18 cellular contexts compared by ENCODE assay signal in the genomic region with DNA sequence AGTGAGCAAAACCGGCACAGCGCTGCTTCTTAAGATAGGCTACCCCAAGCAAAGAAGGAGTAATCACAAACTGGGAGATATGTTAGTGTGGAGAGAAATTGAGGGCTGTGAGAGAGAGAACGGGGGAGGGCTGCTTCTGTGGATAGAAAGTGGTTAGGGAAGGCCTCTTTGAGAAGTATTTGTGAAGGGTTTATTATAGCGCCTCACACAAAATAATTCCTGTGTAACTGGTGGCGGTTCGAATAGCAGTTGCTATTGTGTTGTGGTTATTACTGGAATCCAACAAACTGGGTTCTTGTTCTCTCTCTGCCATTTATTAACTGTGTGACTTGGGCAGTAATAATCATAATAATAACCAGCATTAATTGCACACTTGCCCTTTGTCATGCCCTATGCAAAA. TPM values are rescaled to one million over a fixed set of nuclear protein-coding genes. Genes with fewer than 3 reads are reported as not detected.
"Had no signal": no experiment of that assay in that cellular context is flagged by ENCODE, and none has a peak within 500 bp of the region (broad histone marks: within the 10 kb centered on the region; RNA-seq: fewer than 3 reads in every experiment).

No MANE protein-coding gene starts in this region.

- H3K27me3 Mint-ChIP-seq: central memory CD8-positive, alpha-beta T cell; progenitor cell of endocrine pancreas; T-helper 17 cell had no signal

- DNase-seq: activated CD4-positive, alpha-beta T cell treated with anti-CD3 and anti-CD28 coated beads, Interleukin-2, amount 50 U/mL, for 1 hour; activated naive CD4-positive, alpha-beta T cell treated with Interleukin-2 at 50 U/mL for 16 hours; activated T-cell treated with anti-CD3 and anti-CD28 coated beads, Interleukin-2, amount 50 U/mL, for 4 hours; amniotic stem cell; body of pancreas; cortex of kidney; effector CD8-positive, alpha-beta T cell; hippocampal formation; occipital lobe; right cardiac atrium; stimulated activated CD4-positive, alpha-beta T cell treated with anti-CD3 and anti-CD28 coated beads, Interleukin-2, amount 100 ng/mL, for 24 hours; stimulated activated naive CD8-positive, alpha-beta T cell treated with anti-CD3 and anti-CD28 coated beads, Interleukin-15, Interleukin-2, amounts not matched to agents 100 U/mL and 50 U/mL, for 24 hours; T-helper 17 cell; testis had no signal

- H3K9me3 Mint-ChIP-seq: activated T-cell treated with anti-CD3 and anti-CD28 coated beads, Interleukin-2, amount 50 U/mL, for 4 hours; central memory CD8-positive, alpha-beta T cell; WTC11 had no signal

- H3K27ac Mint-ChIP-seq: progenitor cell of endocrine pancreas, T-helper 17 cell, WTC11 had no signal

- H3K36me3 Mint-ChIP-seq: WTC11 had no signal

- ATAC-seq: activated T-cell treated with anti-CD3 and anti-CD28 coated beads, Interleukin-2, amount 50 U/mL, for 4 hours; body of pancreas; right cardiac atrium; SK-N-SH treated with all-trans-retinoic acid at 6 μM for 48 hours; stimulated activated naive CD8-positive, alpha-beta T cell treated with anti-CD3 and anti-CD28 coated beads, Interleukin-15, Interleukin-2, amounts not matched to agents 100 U/mL and 50 U/mL, for 24 hours; T-helper 17 cell had no signal

- H3K4me3 Mint-ChIP-seq: activated T-cell treated with anti-CD3 and anti-CD28 coated beads, Interleukin-2, amount 50 U/mL, for 4 hours; central memory CD8-positive, alpha-beta T cell; T-helper 17 cell; WTC11 had no signal

RNA-seq across cellular contexts. Expression of gene PCGF2, which starts 27.2 kb away (rescaled TPM):
- total RNA-seq: T-helper 17 cell had no signal
